Comparison of ENCODE assay signal across 18 cellular contexts in the genomic region with DNA sequence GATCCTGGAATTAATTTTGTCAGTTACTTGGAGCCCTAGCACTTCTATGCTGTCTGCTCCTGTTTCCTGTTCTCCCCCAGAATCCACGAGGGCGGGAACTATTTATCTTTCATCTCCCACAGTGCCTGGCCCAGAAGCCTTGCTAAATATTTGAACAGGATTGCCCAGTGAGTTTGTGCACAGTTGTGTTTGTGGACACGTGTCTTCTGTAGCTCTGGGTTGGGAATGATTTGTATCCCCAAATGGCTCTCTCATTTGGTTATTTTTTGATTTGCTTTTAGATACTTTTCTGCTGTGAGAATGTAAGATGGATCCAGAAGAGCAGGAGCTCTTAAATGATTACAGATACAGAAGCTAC. TPM values are rescaled to one million over a fixed set of nuclear protein-coding genes. Genes with fewer than 3 reads are reported as not detected.
DNase-seq lines count a peak whose midpoint lies in the region; ATAC-seq and TF ChIP-seq lines count a peak whose summit lies in the region.
"Had no signal": no experiment of that assay in that cellular context is flagged by ENCODE, and none has a peak within 500 bp of the region (broad histone marks: within the 10 kb centered on the region; RNA-seq: fewer than 3 reads in every experiment).

No MANE protein-coding gene starts in this region.

- no peaks in the 10 kb centered on the region for H3K27me3 ChIP-seq in liver (ENCODE audit: control insufficient read depth in 4 of 4, insufficient read depth in 4 of 4, low read length in 3 of 4)
- H3K27me3 ChIP-seq: gastrocnemius medialis had no signal

- no peak overlapping the region for H3K9ac ChIP-seq in SK-N-MC (ENCODE audit: insufficient read length)
- H3K9ac ChIP-seq in liver (ENCODE audit: low read depth in 1 of 2, low read length in 2 of 2), result no peak overlapping the region

- TF ChIP-seq CTCF in 22Rv1 (IDR thresholded peaks at IDR 0.05), result no peak
- no peak for TF ChIP-seq CTCF in liver (IDR thresholded peaks at IDR 0.05; ENCODE audit: low read depth, low read length, missing input control)

- H3K27ac ChIP-seq in 22Rv1 (peak overlapping the region; percentile 42), SK-N-MC (peak overlapping the region; percentile 75; the same call in 1 of the 2 replicates), liver (ENCODE audit: low read depth in 1 of 2, low read length in 2 of 2) (no peak overlapping the region)
- H3K27ac ChIP-seq: gastrocnemius medialis had no signal

- no peak for ATAC-seq in GM19324 (IDR thresholded peaks at IDR 0.05; ENCODE audit: low FRiP score, unreplicated experiment)
- ATAC-seq: activated naive CD4-positive, alpha-beta T cell treated with anti-CD3 and anti-CD28 coated beads, Interleukin-2, amount 50 U/mL, for 72 hours; gastrocnemius medialis; GM12878; stimulated activated naive CD8-positive, alpha-beta T cell treated with anti-CD3 and anti-CD28 coated beads, Interleukin-15, amount 100 ng/mL, for 72 hours had no signal

- no peaks in the 10 kb centered on the region for H3K36me3 ChIP-seq in SK-N-MC (ENCODE audit: insufficient read depth, low read length)
- H3K36me3 ChIP-seq in liver (ENCODE audit: control insufficient read depth in 4 of 4, insufficient read depth in 3 of 4, low read depth in 1 of 4, low read length in 3 of 4), result no peaks in the 10 kb centered on the region
- H3K36me3 ChIP-seq: gastrocnemius medialis had no signal

- H3K4me3 ChIP-seq in SK-N-MC, result peak overlapping the region; percentile 37; the same call in 1 of the 2 replicates
- H3K4me3 ChIP-seq in liver (ENCODE audit: low read depth in 1 of 3, low read length in 3 of 3), result no peak overlapping the region
- H3K4me3 ChIP-seq: gastrocnemius medialis, GM12878, smooth muscle cell had no signal

- H3K4me1 ChIP-seq in liver (ENCODE audit: control insufficient read depth in 4 of 4, insufficient read depth in 4 of 4, low read length in 3 of 4), result peaks cover 4 to 21% (median 8%) of the 10 kb centered on the region in 4 donors
- H3K4me1 ChIP-seq: gastrocnemius medialis had no signal

- 13% methylated on average over 3 of the region's 3 CpGs for whole genome bisulfite sequencing in liver

- TF ChIP-seq RAD21 in liver (IDR thresholded peaks at IDR 0.05), result peak; percentile 30 to 39

- DNase-seq in GF-D8 (lab: John Stamatoyannopoulos, UW) (peak; percentile 48), SK-N-MC (ENCODE audit: low read depth, low spot score) (no peak), NCI-H526 (lab: John Stamatoyannopoulos, UW) (no peak), NOMO-1 (lab: John Stamatoyannopoulos, UW; ENCODE audit: unreplicated experiment in 2 of 2) (no peak), midbrain (lab: John Stamatoyannopoulos, UW) (no peak)
- DNase-seq: activated CD4-positive, alpha-beta T cell treated with anti-CD3 and anti-CD28 coated beads for 4 hours; activated T-cell treated with anti-CD3 and anti-CD28 coated beads, Interleukin-2, amount 50 U/mL, for 1 hour; gastrocnemius medialis; NCI-H446 treated with DMSO at 0.1 percent for 48 hours; occipital lobe; stimulated activated naive CD8-positive, alpha-beta T cell treated with anti-CD3 and anti-CD28 coated beads, Interleukin-15, amount 100 ng/mL, for 72 hours; T-helper 2 cell had no signal

- H3K9me3 ChIP-seq in SK-N-MC (ENCODE audit: low read depth, low read length) (no peaks in the 10 kb centered on the region), liver (ENCODE audit: control insufficient read depth in 4 of 4, low read length in 3 of 4) (no peaks in the 10 kb centered on the region)
- H3K9me3 ChIP-seq: gastrocnemius medialis had no signal

TF ChIP-seq in liver, 16 proteins besides CTCF, POLR2A, EP300 and RAD21:
- TF ChIP-seq TAF1 (conservative IDR thresholded peaks at IDR 0.05), result no peak
- peak; percentile 22 to 66 for TF ChIP-seq HNF4A (conservative IDR thresholded peaks at IDR 0.05)
- TF ChIP-seq GABPA (IDR thresholded peaks at IDR 0.05 in 1 of 2, conservative IDR thresholded peaks at IDR 0.05 in 1 of 2), result no peak
- no peak for TF ChIP-seq HNF4G (IDR thresholded peaks at IDR 0.05)
- TF ChIP-seq SP1 (IDR thresholded peaks at IDR 0.05), result peak; percentile 49
- TF ChIP-seq FOXA1 (IDR thresholded peaks at IDR 0.05), result peak; percentile 31
- TF ChIP-seq ZBTB33 (IDR thresholded peaks at IDR 0.05), result peak; percentile 57
- no peak for TF ChIP-seq EGR1 (IDR thresholded peaks at IDR 0.05; ENCODE audit: low read depth in 2 of 2)
- peak; percentile 36 to 74 for TF ChIP-seq RXRA (IDR thresholded peaks at IDR 0.05)
- TF ChIP-seq, protein P1, sequence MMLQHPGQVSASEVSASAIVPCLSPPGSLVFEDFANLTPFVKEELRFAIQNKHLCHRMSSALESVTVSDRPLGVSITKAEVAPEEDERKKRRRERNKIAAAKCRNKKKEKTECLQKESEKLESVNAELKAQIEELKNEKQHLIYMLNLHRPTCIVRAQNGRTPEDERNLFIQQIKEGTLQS (IDR thresholded peaks at IDR 0.05), result no peak
- peak; percentile 40 for TF ChIP-seq REST (IDR thresholded peaks at IDR 0.05)
- no peak for TF ChIP-seq NR2F2 (IDR thresholded peaks at IDR 0.05)
- no peak for TF ChIP-seq YY1 (IDR thresholded peaks at IDR 0.05)
- TF ChIP-seq FOXA2 (IDR thresholded peaks at IDR 0.05), result peak; percentile 46
- peak in 1 of 2 donors; percentile 30 for TF ChIP-seq JUND (IDR thresholded peaks at IDR 0.05)
- TF ChIP-seq, protein P2, sequence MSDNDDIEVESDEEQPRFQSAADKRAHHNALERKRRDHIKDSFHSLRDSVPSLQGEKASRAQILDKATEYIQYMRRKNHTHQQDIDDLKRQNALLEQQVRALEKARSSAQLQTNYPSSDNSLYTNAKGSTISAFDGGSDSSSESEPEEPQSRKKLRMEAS (IDR thresholded peaks at IDR 0.05), result peak; percentile 83

RNA-seq across cellular contexts. Expression of gene DOP1B, which starts 7.8 kb away (rescaled TPM):
- total RNA-seq in liver, result 1 to 10 TPM; 6.7 to 7.1 TPM
- 1 to 10 TPM; 5.8 to 5.9 TPM for polyA plus RNA-seq in liver

RNA-seq across cellular contexts. Expression of gene CBR3, which starts 29.5 kb away (rescaled TPM):
- under 1 TPM; 0.33 to 0.61 TPM for total RNA-seq in liver
- under 1 TPM; 0.31 to 0.70 TPM for polyA plus RNA-seq in liver

Comparison
In these comparisons a context has a peak if more than half of its experiments do, and no peak if none do; other contexts are left out.
1. H3K27ac ChIP-seq: peak in 22Rv1 (single experiment) and SK-N-MC (single experiment); none in liver (0 of 2).